Comparison of ENCODE assay signal across 30 cellular contexts in the genomic region with DNA sequence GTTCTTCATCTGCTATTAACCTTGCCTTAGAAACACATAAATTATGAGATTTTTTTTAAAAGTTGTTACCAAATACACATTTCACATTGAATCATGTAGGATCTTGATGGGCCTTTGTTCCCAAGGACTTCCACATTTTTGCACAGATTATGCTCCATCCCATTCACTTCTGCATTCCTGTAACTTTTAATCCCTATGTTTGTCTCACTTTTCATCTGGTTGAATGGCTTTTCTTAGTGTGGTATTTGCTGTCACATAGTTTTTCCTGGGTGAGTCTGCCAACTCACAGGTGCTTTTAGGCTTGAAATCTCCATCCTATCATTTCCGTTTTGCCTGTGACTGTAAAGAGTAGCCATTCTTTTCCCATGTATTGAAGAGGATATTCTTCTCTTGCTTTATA.
"Had no signal": no experiment of that assay in that cellular context is flagged by ENCODE, and none has a peak within 500 bp of the region (broad histone marks: within the 10 kb centered on the region; RNA-seq: fewer than 3 reads in every experiment).

No MANE protein-coding gene starts in this region.

- H3K27ac ChIP-seq: left lung, lower lobe of right lung, pancreas, prostate gland, right atrium auricular region, right lobe of liver, stomach, testis, thyroid gland, transverse colon, upper lobe of left lung, vagina had no signal

- H3K36me3 ChIP-seq: prostate gland, thyroid gland had no signal

- H3K27ac Mint-ChIP-seq: immature natural killer cell; naive thymus-derived CD8-positive, alpha-beta T cell; nephron; stimulated activated memory B cell treated with anti-CD40 and anti-IgM and Interleukin-4, amounts not matched to agents 10 μg/mL and 1 μg/mL and 100 μg/mL, for 72 hours had no signal

- H3K4me1 ChIP-seq: left lung, lower lobe of right lung, pancreas, prostate gland, stomach, testis, thyroid gland, transverse colon, upper lobe of left lung had no signal

- FAIRE-seq: islet of Langerhans, kidney, pancreas had no signal

- H3K4me3 ChIP-seq: left lung, lower lobe of right lung, pancreas, prostate gland, right atrium auricular region, right lobe of liver, smooth muscle cell, stomach, testis, thyroid gland, transverse colon, upper lobe of left lung, vagina had no signal

- H3K9me3 ChIP-seq: left lung, lower lobe of right lung, pancreas, prostate gland, right atrium auricular region, right lobe of liver, stomach, testis, thyroid gland, transverse colon, upper lobe of left lung, vagina had no signal

- H3K27me3 Mint-ChIP-seq: naive thymus-derived CD8-positive, alpha-beta T cell; stimulated activated memory B cell treated with anti-CD40 and anti-IgM and Interleukin-4, amounts not matched to agents 10 μg/mL and 1 μg/mL and 100 μg/mL, for 72 hours had no signal

- H3K9me3 Mint-ChIP-seq: immature natural killer cell; naive thymus-derived CD8-positive, alpha-beta T cell; nephron; stimulated activated memory B cell treated with anti-CD40 and anti-IgM and Interleukin-4, amounts not matched to agents 10 μg/mL and 1 μg/mL and 100 μg/mL, for 72 hours had no signal

- H3K4me3 Mint-ChIP-seq: immature natural killer cell; naive thymus-derived CD8-positive, alpha-beta T cell; nephron; stimulated activated memory B cell treated with anti-CD40 and anti-IgM and Interleukin-4, amounts not matched to agents 10 μg/mL and 1 μg/mL and 100 μg/mL, for 72 hours had no signal

- DNase-seq: hypothalamus; immature natural killer cell; kidney; left colon; left lung; lower lobe of right lung; mammary epithelial cell; mesenchymal stem cell; naive thymus-derived CD8-positive, alpha-beta T cell; nucleus accumbens; pancreas; posterior cingulate gyrus; right lobe of liver; stimulated activated CD4-positive, alpha-beta T cell treated with anti-CD3 and anti-CD28 coated beads, Interleukin-1b, Interleukin-23, amount 100 ng/mL, for 48 hours; stimulated activated CD4-positive, alpha-beta T cell treated with anti-CD3 and anti-CD28 coated beads, Interleukin-2, amount 100 ng/mL, for 48 hours; stimulated activated CD4-positive, alpha-beta T cell treated with anti-CD3 and anti-CD28 coated beads, Interleukin-4, amount 100 ng/mL, for 4 hours; stimulated activated CD8-positive, alpha-beta memory T cell treated with anti-CD3 and anti-CD28 coated beads, Interleukin-4, amount 100 ng/mL, for 48 hours; stimulated activated naive CD8-positive, alpha-beta T cell treated with anti-CD3 and anti-CD28 coated beads, Interleukin-15, Interleukin-2, amounts not matched to agents 100 U/mL and 50 U/mL, for 24 hours; stomach; testis; thyroid gland; transverse colon; upper lobe of left lung had no signal

- ATAC-seq: left colon; left lung; lower lobe of right lung; naive thymus-derived CD8-positive, alpha-beta T cell; pancreas; right lobe of liver; stimulated activated memory B cell treated with anti-CD40 and anti-IgM and Interleukin-4, amounts not matched to agents 10 μg/mL and 1 μg/mL and 100 μg/mL, for 72 hours; stimulated activated naive CD8-positive, alpha-beta T cell treated with anti-CD3 and anti-CD28 coated beads, Interleukin-15, Interleukin-2, amounts not matched to agents 100 U/mL and 50 U/mL, for 24 hours had no signal

- H3K4me1 Mint-ChIP-seq: immature natural killer cell; naive thymus-derived CD8-positive, alpha-beta T cell; nephron; stimulated activated memory B cell treated with anti-CD40 and anti-IgM and Interleukin-4, amounts not matched to agents 10 μg/mL and 1 μg/mL and 100 μg/mL, for 72 hours had no signal

- H3K27me3 ChIP-seq: left lung, pancreas, right atrium auricular region, right lobe of liver, stomach, testis, thyroid gland, transverse colon, upper lobe of left lung, vagina had no signal
